8 cellular contexts compared by ENCODE assay signal in genomic region chr12:132560421-132560830, GRCh38. TPM values are rescaled to one million over a fixed set of nuclear protein-coding genes. Genes with fewer than 3 reads are reported as not detected.
DNase-seq lines count a peak whose midpoint lies in the region; ATAC-seq and TF ChIP-seq lines count a peak whose summit lies in the region.

No MANE protein-coding gene starts in this region.

- no peaks in the 10 kb centered on the region for H3K27me3 ChIP-seq in Panc1 (ENCODE audit: control insufficient read depth, insufficient read depth, low read length)
- peaks cover 46% of the 10 kb centered on the region for H3K27me3 ChIP-seq in ectodermal cell (ENCODE audit: control insufficient read depth, insufficient read depth, low read length, poor library complexity, severe bottlenecking)
- no peaks in the 10 kb centered on the region for H3K27me3 ChIP-seq in mucosa of stomach (ENCODE audit: control insufficient read depth, insufficient read depth, low read length)

- no peaks in the 10 kb centered on the region for H3K36me3 ChIP-seq in Panc1 (ENCODE audit: control insufficient read depth, insufficient read depth, low read length)
- no peaks in the 10 kb centered on the region for H3K36me3 ChIP-seq in ectodermal cell (ENCODE audit: control insufficient read depth, insufficient read depth, low read length)
- H3K36me3 ChIP-seq in mucosa of stomach (ENCODE audit: control insufficient read depth, insufficient read depth, low read length): no peaks in the 10 kb centered on the region

- CTCF ChIA-PET in Panc1 (lab: Charles Lee): interaction anchor here (1.2 to 1.5 kb wide), 2 partner anchors 54 to 145 kb away, joined by 4 to 5 read pairs; no protein-coding TSS in a partner anchor

- WGBS in ectodermal cell, 2 experiments: 0% methylated on average over 49 of the region's 49 CpGs

- H3K4me1 ChIP-seq in Panc1 (ENCODE audit: control insufficient read depth, insufficient read depth, low read length) (peaks cover 13% of the 10 kb centered on the region), ectodermal cell (ENCODE audit: control insufficient read depth, insufficient read depth, low read length) (no peaks in the 10 kb centered on the region), mucosa of stomach (ENCODE audit: control insufficient read depth, insufficient read depth, low read length) (peaks cover 27% of the 10 kb centered on the region)

- POLR2A ChIA-PET in Panc1 (lab: Charles Lee): no interaction called here

- in situ Hi-C loops in Panc1 (cut with HindIII; ENCODE audit: low pct_unique_long_range_greater_than_20kb, low sequenced_read_pairs): no loop called here

- H3K4me3 ChIP-seq in Panc1 (ENCODE audit: low read depth in 2 of 2, low read length in 2 of 2): peak overlapping the region; percentile 68 to 73
- peak overlapping the region; percentile 74 for H3K4me3 ChIP-seq in ectodermal cell (ENCODE audit: insufficient read depth, low read depth, low read length)
- peak overlapping the region; percentile 9 for H3K4me3 ChIP-seq in mucosa of stomach (ENCODE audit: low read length)

- no peak overlapping the region for H3K9ac ChIP-seq in mucosa of stomach (ENCODE audit: low read length)

- ATAC-seq in Panc1: peak; percentile 61
- no peak for ATAC-seq in HG03280 (IDR thresholded peaks at IDR 0.05; ENCODE audit: unreplicated experiment)

- TF ChIP-seq CTCF in Panc1 (IDR thresholded peaks at IDR 0.05): no peak

- intact Hi-C loops in Panc1 (cut with micrococcal nuclease; ENCODE audit: unreplicated experiment): loop anchor here (2.0 kb wide), 1 partner anchor 146 kb away; no protein-coding TSS in a partner anchor
- intact Hi-C loops in posterior cingulate gyrus (cut with DNase I): no loop called here

- H3K27ac ChIP-seq in Panc1 (ENCODE audit: low read length) (peak overlapping the region; percentile 32; the same call in 1 of the 2 replicates), ectodermal cell (ENCODE audit: insufficient read depth, low read depth, low read length, poor library complexity, severe bottlenecking) (no peak overlapping the region)

- no TSS peak for BruUV-seq in Panc1 (replicated peaks; lab: Mats Ljungman, UMichigan)

- DNase-seq in activated T-cell treated with anti-CD3 and anti-CD28 coated beads for 48 hours (ENCODE audit: low read depth): peak; percentile 21
- no peak for DNase-seq in activated T-cell treated with anti-CD3 and anti-CD28 coated beads, Interleukin-2, amount 50 U/mL, for 1 hour
- DNase-seq in Panc1 (ENCODE audit: low read depth, low spot score): no peak
- no peak for DNase-seq in posterior cingulate gyrus
- DNase-seq in NCI-H524 treated with DMSO at 0.1 percent for 48 hours (lab: John Stamatoyannopoulos, UW): no peak

- H3K9me3 ChIP-seq in Panc1 (ENCODE audit: control insufficient read depth, insufficient read depth, low read depth, low read length) (no peaks in the 10 kb centered on the region), ectodermal cell (ENCODE audit: control insufficient read depth, low read length) (no peaks in the 10 kb centered on the region), mucosa of stomach (ENCODE audit: control insufficient read depth, low read length) (no peaks in the 10 kb centered on the region)

RNA-seq across cellular contexts. Expression of gene LRCOL1, which starts 50.0 kb away (rescaled TPM):
- not detected for total RNA-seq in Panc1 (2021; ENCODE audit: unreplicated experiment)
- polyA plus RNA-seq in Panc1 (2012; ENCODE audit: insufficient read length): not detected
- 0.46 TPM for polyA plus RNA-seq in ectodermal cell (2013, experiment 1 of 4)
- 0.32 TPM for polyA plus RNA-seq in ectodermal cell (2013, experiment 2 of 4)
- 0.59 TPM for polyA plus RNA-seq in ectodermal cell (2013, experiment 3 of 4)
- polyA plus RNA-seq in ectodermal cell (2013, experiment 4 of 4): not detected

RNA-seq across cellular contexts. Expression of gene P2RX2, which starts 58.1 kb away (rescaled TPM):
- 1.2 TPM for total RNA-seq in Panc1 (2021; ENCODE audit: unreplicated experiment)
- polyA plus RNA-seq in Panc1 (2012; ENCODE audit: insufficient read length): 0.75 TPM
- polyA plus RNA-seq in ectodermal cell (2013, experiment 1 of 4): not detected
- 0.28 TPM for polyA plus RNA-seq in ectodermal cell (2013, experiment 2 of 4)
- polyA plus RNA-seq in ectodermal cell (2013, experiment 3 of 4): 0.37 TPM
- 0.32 TPM for polyA plus RNA-seq in ectodermal cell (2013, experiment 4 of 4)

Comparison
In these comparisons a context has a peak if more than half of its experiments do, and no peak if none do; other contexts are left out.
1. H3K4me3 ChIP-seq: peak in every context shown above with its lines; median percentile 74 in ectodermal cell; 70 in Panc1; 9 in mucosa of stomach.